Comparison of ENCODE assay signal across 28 cellular contexts in genomic region chr5:55223988-55224240, GRCh38. TPM values are rescaled to one million over a fixed set of nuclear protein-coding genes. Genes with fewer than 3 reads are reported as not detected.
DNase-seq lines count a peak whose midpoint lies in the region; ATAC-seq, FAIRE-seq and TF ChIP-seq lines count a peak whose summit lies in the region.
"Had no signal": no experiment of that assay in that cellular context is flagged by ENCODE, and none has a peak within 500 bp of the region (broad histone marks: within the 10 kb centered on the region; RNA-seq: fewer than 3 reads in every experiment).

No MANE protein-coding gene starts in this region.

- TF ChIP-seq CTCF in astrocyte (IDR thresholded peaks at IDR 0.05; ENCODE audit: insufficient read depth, low read depth, low read length), result no peak
- TF ChIP-seq CTCF in natural killer cell (IDR thresholded peaks at IDR 0.05), result no peak
- no peak for TF ChIP-seq CTCF in type B pancreatic cell (conservative IDR thresholded peaks at IDR 0.05)
- no peak for TF ChIP-seq CTCF in RWPE1 (conservative IDR thresholded peaks at IDR 0.05; ENCODE audit: low read depth)

- peak overlapping the region; percentile 60 for H3K4me2 ChIP-seq in astrocyte (ENCODE audit: low read length)
- H3K4me2 ChIP-seq: BLaER1 treated with 17β-estradiol and CSF1 and Interleukin-3, amounts not matched to agents 10 nM and 100 nM had no signal

- FAIRE-seq in astrocyte (lab: Jason Lieb, UNC), result no peak
- FAIRE-seq: D721Med, HepG2 had no signal

- H3K4me1 ChIP-seq in astrocyte (ENCODE audit: insufficient read depth, low read length), result peaks cover 18% of the 10 kb centered on the region

- peaks cover 11% of the 10 kb centered on the region for H4K20me1 ChIP-seq in astrocyte (ENCODE audit: insufficient read depth, low read length)

- peaks cover 88% of the 10 kb centered on the region for H3K27me3 Mint-ChIP-seq in stimulated activated naive CD8-positive, alpha-beta T cell treated with anti-CD3 and anti-CD28 coated beads, Interleukin-15, Interleukin-2, amounts not matched to agents 100 ng/mL and 50 ng/mL, for 24 hours
- H3K27me3 Mint-ChIP-seq in astrocyte (ENCODE audit: low read depth, unreplicated experiment) (peaks cover 83% of the 10 kb centered on the region), natural killer cell (ENCODE audit: low read depth in 2 of 2) (peaks cover 77 to 80% of the 10 kb centered on the region in 2 donors), type B pancreatic cell (peaks cover 91% of the 10 kb centered on the region)

- H3K9me3 ChIP-seq in astrocyte (ENCODE audit: insufficient read depth, low read depth, low read length), result peaks cover 2% of the 10 kb centered on the region
- H3K9me3 ChIP-seq: gastrocnemius medialis had no signal

- peaks cover 31% of the 10 kb centered on the region for H3K4me1 Mint-ChIP-seq in stimulated activated naive CD8-positive, alpha-beta T cell treated with anti-CD3 and anti-CD28 coated beads, Interleukin-15, Interleukin-2, amounts not matched to agents 100 ng/mL and 50 ng/mL, for 24 hours (ENCODE audit: low read depth)
- peaks cover 5% of the 10 kb centered on the region for H3K4me1 Mint-ChIP-seq in astrocyte (ENCODE audit: low read depth, unreplicated experiment)
- H3K4me1 Mint-ChIP-seq in natural killer cell, result peaks cover 28 to 33% of the 10 kb centered on the region in 2 donors
- H3K4me1 Mint-ChIP-seq in type B pancreatic cell (ENCODE audit: unreplicated experiment), result peaks cover 18% of the 10 kb centered on the region

- H3K4me3 ChIP-seq in astrocyte (ENCODE audit: insufficient read depth, low read depth, low read length), result no peak overlapping the region

- no peaks in the 10 kb centered on the region for H3K36me3 ChIP-seq in astrocyte (ENCODE audit: insufficient read depth, low read length)
- H3K36me3 ChIP-seq: BLaER1 treated with 17β-estradiol and CSF1 and Interleukin-3, amounts not matched to agents 10 nM and 100 nM; cardiac muscle cell; gastrocnemius medialis had no signal

- no peaks in the 10 kb centered on the region for H3K9me3 Mint-ChIP-seq in stimulated activated naive CD8-positive, alpha-beta T cell treated with anti-CD3 and anti-CD28 coated beads, Interleukin-15, Interleukin-2, amounts not matched to agents 100 ng/mL and 50 ng/mL, for 24 hours
- H3K9me3 Mint-ChIP-seq in astrocyte (ENCODE audit: unreplicated experiment) (peaks cover 17% of the 10 kb centered on the region), natural killer cell (no peaks in the 10 kb centered on the region), type B pancreatic cell (no peaks in the 10 kb centered on the region)

- no peak overlapping the region for H3K9ac ChIP-seq in astrocyte (ENCODE audit: low read length)
- H3K9ac ChIP-seq: BLaER1 treated with 17β-estradiol and CSF1 and Interleukin-3, amounts not matched to agents 10 nM and 100 nM; parathyroid adenoma had no signal

- no peak for DNase-seq in stimulated activated naive CD8-positive, alpha-beta T cell treated with anti-CD3 and anti-CD28 coated beads, Interleukin-15, Interleukin-2, amounts not matched to agents 100 U/mL and 50 U/mL, for 24 hours
- DNase-seq in astrocyte (ENCODE audit: low read depth) (no peak), natural killer cell (no peak), type B pancreatic cell (ENCODE audit: extremely low spot score, unreplicated experiment) (no peak), RWPE1 (ENCODE audit: low spot score) (no peak)
- DNase-seq: ACHN; activated CD4-positive, CD25-positive, alpha-beta regulatory T cell treated with anti-CD3 and anti-CD28 coated beads, Interleukin-2, amount 50 U/mL, for 72 hours; anterior cingulate cortex; gastrocnemius medialis; Kasumi-1; left colon; NCI-H1436; NCI-H2107; NCI-H774; stimulated activated CD4-positive, alpha-beta T cell treated with anti-CD3 and anti-CD28 coated beads, Interleukin-1b, Interleukin-23, amount 100 ng/mL, for 48 hours; T-helper 1 cell had no signal

- H3K27ac ChIP-seq in astrocyte (ENCODE audit: low read depth, low read length), result no peak overlapping the region
- H3K27ac ChIP-seq in RWPE1, result no peak overlapping the region
- H3K27ac ChIP-seq: BLaER1 treated with 17β-estradiol and CSF1 and Interleukin-3, amounts not matched to agents 10 nM and 100 nM; cardiac muscle cell; gastrocnemius medialis; parathyroid adenoma had no signal

- H3K36me3 Mint-ChIP-seq in stimulated activated naive CD8-positive, alpha-beta T cell treated with anti-CD3 and anti-CD28 coated beads, Interleukin-15, Interleukin-2, amounts not matched to agents 100 ng/mL and 50 ng/mL, for 24 hours (ENCODE audit: low read depth), result no peaks in the 10 kb centered on the region
- H3K36me3 Mint-ChIP-seq in astrocyte (ENCODE audit: low read depth, unreplicated experiment) (no peaks in the 10 kb centered on the region), natural killer cell (no peaks in the 10 kb centered on the region), type B pancreatic cell (peaks cover 4% of the 10 kb centered on the region)

- H3K27me3 ChIP-seq in astrocyte (ENCODE audit: insufficient read depth, low read length), result peaks cover 90% of the 10 kb centered on the region

- POLR2A ChIA-PET in RWPE1 (lab: Yijun Ruan, JAX; ENCODE audit: low non-redundant PET), result no interaction called here

- H3K27ac Mint-ChIP-seq in stimulated activated naive CD8-positive, alpha-beta T cell treated with anti-CD3 and anti-CD28 coated beads, Interleukin-15, Interleukin-2, amounts not matched to agents 100 ng/mL and 50 ng/mL, for 24 hours, result no peak overlapping the region
- H3K27ac Mint-ChIP-seq in astrocyte (ENCODE audit: unreplicated experiment) (no peak overlapping the region), natural killer cell (no peak overlapping the region), type B pancreatic cell (no peak overlapping the region)

- intact Hi-C loops in natural killer cell (cut with micrococcal nuclease), result no loop called here

- CTCF ChIA-PET in RWPE1 (lab: Yijun Ruan, JAX), result no interaction called here

- no peak for ATAC-seq in stimulated activated naive CD8-positive, alpha-beta T cell treated with anti-CD3 and anti-CD28 coated beads, Interleukin-15, Interleukin-2, amounts not matched to agents 100 U/mL and 50 U/mL, for 24 hours
- no peak for ATAC-seq in natural killer cell
- ATAC-seq in GM19467 (IDR thresholded peaks at IDR 0.05; ENCODE audit: unreplicated experiment), result no peak
- ATAC-seq in GM21423 (IDR thresholded peaks at IDR 0.05; ENCODE audit: unreplicated experiment), result no peak
- ATAC-seq: gastrocnemius medialis, HepG2, left colon had no signal

- H2AFZ ChIP-seq in astrocyte (ENCODE audit: low read depth, low read length), result no peak overlapping the region
- H2AFZ ChIP-seq: parathyroid adenoma had no signal

- H3K79me2 ChIP-seq in astrocyte (ENCODE audit: insufficient read depth, low read length), result no peaks in the 10 kb centered on the region
- H3K79me2 ChIP-seq: parathyroid adenoma had no signal

- H3K4me3 Mint-ChIP-seq in stimulated activated naive CD8-positive, alpha-beta T cell treated with anti-CD3 and anti-CD28 coated beads, Interleukin-15, Interleukin-2, amounts not matched to agents 100 ng/mL and 50 ng/mL, for 24 hours, result peak overlapping the region; percentile 7
- H3K4me3 Mint-ChIP-seq in astrocyte (ENCODE audit: unreplicated experiment) (no peak overlapping the region), natural killer cell (peak overlapping the region; percentile 50), type B pancreatic cell (peak overlapping the region; percentile 68)

RNA-seq across cellular contexts. Expression of gene MCIDAS, which starts 3.2 kb away (rescaled TPM):
- total RNA-seq in astrocyte (not detected in 2 replicates), natural killer cell (not detected), type B pancreatic cell (ENCODE audit: low replicate concordance) (0.17 and 0.36 TPM in 2 replicates)
- total RNA-seq: cardiac muscle cell, gastrocnemius medialis, HepG2, myocyte, smooth muscle cell had no signal

RNA-seq across cellular contexts. Expression of gene CCNO, which starts 9.5 kb away (rescaled TPM):
- total RNA-seq in astrocyte (0.19 and 0.43 TPM in 2 replicates), natural killer cell (not detected), type B pancreatic cell (ENCODE audit: low replicate concordance) (1.6 and 2.7 TPM in 2 replicates)
- total RNA-seq: gastrocnemius medialis had no signal

RNA-seq across cellular contexts. Expression of gene CDC20B, which starts 50.9 kb away (rescaled TPM):
- total RNA-seq in astrocyte (0.11 and 0.17 TPM in 2 replicates), natural killer cell (not detected), type B pancreatic cell (ENCODE audit: low replicate concordance) (0.38 and 0.92 TPM in 2 replicates)
- total RNA-seq: Daoy, gastrocnemius medialis, HepG2, left colon, myocyte, smooth muscle cell, ureter had no signal
